7 cellular contexts compared by ENCODE assay signal in the genomic region with DNA sequence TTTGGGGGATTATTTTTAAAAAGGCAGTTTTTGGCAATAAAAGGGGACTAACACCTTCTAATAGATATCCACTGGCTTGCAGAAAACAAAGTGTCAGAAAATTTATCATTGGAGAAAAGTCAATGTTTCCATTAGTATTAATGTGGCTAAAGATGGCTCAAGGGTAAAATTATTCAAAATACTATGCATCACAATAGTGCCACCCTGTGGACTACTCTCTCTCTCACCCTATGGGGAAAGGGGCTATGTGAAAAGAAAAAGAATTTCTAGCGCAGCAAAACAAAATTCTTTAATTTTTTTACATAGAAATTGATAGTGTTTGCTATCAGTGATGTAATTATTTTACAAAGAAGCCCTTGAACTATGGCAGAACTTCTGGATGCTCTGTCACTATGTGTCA.
DNase-seq lines count a peak whose midpoint lies in the region; ATAC-seq, FAIRE-seq and TF ChIP-seq lines count a peak whose summit lies in the region.
"Not testable (repeated sequence)": the region's sequence is repeated elsewhere in the genome, so short reads cannot be mapped to it uniquely, and the experiment has no call there.

No MANE protein-coding gene starts in this region.

- not testable (repeated sequence) for H3K27ac ChIP-seq in DOHH2 (ENCODE audit: low read depth, low read length); PC-9; K562 (ENCODE audit: extremely low read depth, low read depth, low read length)

- not testable (repeated sequence) for H3K36me3 Mint-ChIP-seq in memory B cell

- DNase-seq in NB4 (ENCODE audit: low read depth); PC-9; K562 (ENCODE audit: extremely low read depth in 1 of 4, low spot score in 3 of 4); memory B cell (ENCODE audit: low spot score in 2 of 2): not testable (repeated sequence)

- not testable (repeated sequence) for H4K20me1 ChIP-seq in DOHH2 (ENCODE audit: control insufficient read depth, insufficient read depth, low read depth, low read length); PC-9 (ENCODE audit: insufficient read depth); K562 (replicated peaks; ENCODE audit: control insufficient read depth, insufficient read depth, low read length)

- not testable (repeated sequence) for H3K4me3 Mint-ChIP-seq in memory B cell

- H3K4me1 ChIP-seq in DOHH2 (ENCODE audit: control insufficient read depth, low read length); PC-9 (replicated peaks; ENCODE audit: insufficient read depth); K562 (replicated peaks in 1 of 2; ENCODE audit: control insufficient read depth in 2 of 2, insufficient read depth in 2 of 2, low read length in 2 of 2): not testable (repeated sequence)

- H3K9ac ChIP-seq in K562 (ENCODE audit: insufficient read depth in 1 of 2, low read depth in 2 of 2, low read length in 2 of 2), result not testable (repeated sequence)

- POLR2A ChIA-PET in PC-9 (lab: Charles Lee; ENCODE audit: unreplicated experiment); K562 (lab: Yijun Ruan, JAX): not testable (repeated sequence)

- WGBS in K562 (ENCODE audit: insufficient coverage, low coverage, missing lambda C conversion rate), result no CpG with 5 or more reads among the region's 1 CpG

- not testable (repeated sequence) for H3K4me2 ChIP-seq in DOHH2 (ENCODE audit: low read length); PC-9; K562 (ENCODE audit: insufficient read depth, low read length)

- FAIRE-seq in A204.1 (lab: Jason Lieb, UNC) (peak; percentile 94), K562 (lab: Jason Lieb, UNC) (peak; percentile 49)

- not testable (repeated sequence) for H3K9me1 ChIP-seq in K562 (ENCODE audit: control insufficient read depth, insufficient read depth, low read length)

- H3K79me2 ChIP-seq in DOHH2 (ENCODE audit: control insufficient read depth, low read length); PC-9 (ENCODE audit: low read depth); K562 (ENCODE audit: control insufficient read depth, insufficient read depth, low read length): not testable (repeated sequence)

- intact Hi-C loops in PC-9 (cut with micrococcal nuclease; ENCODE audit: unreplicated experiment); K562 (cut with micrococcal nuclease): not testable (repeated sequence)

- CTCF ChIA-PET in PC-9 (lab: Charles Lee), result interaction anchor here (0.6 kb wide), 1 partner anchor 37 kb away, joined by 4 read pairs; no protein-coding TSS in a partner anchor
- CTCF ChIA-PET in K562 (lab: Yijun Ruan, JAX; ENCODE audit: low intra/inter-chr PET ratio), result not testable (repeated sequence)

- not testable (repeated sequence) for H3K27me3 ChIP-seq in DOHH2 (ENCODE audit: control insufficient read depth, low read length); PC-9 (ENCODE audit: insufficient read depth, low read depth); K562 (ENCODE audit: control insufficient read depth in 2 of 2, insufficient read depth in 2 of 2, low read length in 2 of 2)

- BruUV-seq in PC-9 (replicated peaks; lab: Mats Ljungman, UMichigan); K562 (replicated peaks; lab: Mats Ljungman, UMichigan): not testable (repeated sequence)

- not testable (repeated sequence) for TF ChIP-seq EP300 in K562 (IDR thresholded peaks at IDR 0.05; ENCODE audit: low read length)

- not testable (repeated sequence) for TF ChIP-seq RAD21 in K562 (CRISPR knock-in tag; conservative IDR thresholded peaks at IDR 0.05 in 1 of 2, IDR thresholded peaks at IDR 0.05 in 1 of 2)

- not testable (repeated sequence) for H3K4me3 ChIP-seq in DOHH2 (ENCODE audit: low read length); NB4 (ENCODE audit: low read depth, low read length); PC-9; K562

- not testable (repeated sequence) for H3K9me2 ChIP-seq in DOHH2 (replicated peaks; ENCODE audit: control insufficient read depth, low read length); PC-9 (ENCODE audit: insufficient read depth)

- not testable (repeated sequence) for TF ChIP-seq POLR2A in NB4 (IDR thresholded peaks at IDR 0.05; ENCODE audit: extremely low read depth, insufficient read length); K562 (conservative IDR thresholded peaks at IDR 0.05)

- in situ Hi-C loops in K562 (cut with MboI), result not testable (repeated sequence)

- H3F3A ChIP-seq in DOHH2 (ENCODE audit: control insufficient read depth, insufficient read depth); PC-9 (ENCODE audit: insufficient read depth, low read depth): not testable (repeated sequence)

- not testable (repeated sequence) for H3K27ac Mint-ChIP-seq in memory B cell

- not testable (repeated sequence) for H3K9me3 Mint-ChIP-seq in memory B cell

- H3K9me3 ChIP-seq in DOHH2 (ENCODE audit: control insufficient read depth, insufficient read depth, low read length); PC-9 (ENCODE audit: insufficient read depth, low read depth); K562 (replicated peaks; ENCODE audit: control insufficient read depth, insufficient read depth, low read depth, low read length): not testable (repeated sequence)

- H3K4me1 Mint-ChIP-seq in memory B cell, result not testable (repeated sequence)

- ATAC-seq in SK-N-SH treated with all-trans-retinoic acid at 6 μM for 48 hours (peak; percentile 78), memory B cell (ENCODE audit: low read depth) (peak; percentile 41)
- ATAC-seq in K562, result not testable (repeated sequence)

- not testable (repeated sequence) for H3K27me3 Mint-ChIP-seq in memory B cell

- TF ChIP-seq CTCF in DOHH2 (IDR thresholded peaks at IDR 0.05; ENCODE audit: low read depth, low read length, poor library complexity, severe bottlenecking) (peak; percentile 21), NB4 (IDR thresholded peaks at IDR 0.05; ENCODE audit: low read depth, low read length) (peak; percentile 2), PC-9 (conservative IDR thresholded peaks at IDR 0.05) (peak; percentile 50; the same call in 1 of the 2 replicates)
- not testable (repeated sequence) for TF ChIP-seq CTCF in K562 (IDR thresholded peaks at IDR 0.05 in 2 of 3, conservative IDR thresholded peaks at IDR 0.05 in 1 of 3; ENCODE audit: insufficient read depth in 2 of 3, low read depth in 1 of 3, low read length in 3 of 3)

- H3K36me3 ChIP-seq in DOHH2 (ENCODE audit: control insufficient read depth, low read length); PC-9 (ENCODE audit: low read depth); K562 (ENCODE audit: control insufficient read depth, insufficient read depth, low read length): not testable (repeated sequence)

- not testable (repeated sequence) for H2AFZ ChIP-seq in PC-9; K562 (ENCODE audit: low read depth, low read length)
